In the genomic region with DNA sequence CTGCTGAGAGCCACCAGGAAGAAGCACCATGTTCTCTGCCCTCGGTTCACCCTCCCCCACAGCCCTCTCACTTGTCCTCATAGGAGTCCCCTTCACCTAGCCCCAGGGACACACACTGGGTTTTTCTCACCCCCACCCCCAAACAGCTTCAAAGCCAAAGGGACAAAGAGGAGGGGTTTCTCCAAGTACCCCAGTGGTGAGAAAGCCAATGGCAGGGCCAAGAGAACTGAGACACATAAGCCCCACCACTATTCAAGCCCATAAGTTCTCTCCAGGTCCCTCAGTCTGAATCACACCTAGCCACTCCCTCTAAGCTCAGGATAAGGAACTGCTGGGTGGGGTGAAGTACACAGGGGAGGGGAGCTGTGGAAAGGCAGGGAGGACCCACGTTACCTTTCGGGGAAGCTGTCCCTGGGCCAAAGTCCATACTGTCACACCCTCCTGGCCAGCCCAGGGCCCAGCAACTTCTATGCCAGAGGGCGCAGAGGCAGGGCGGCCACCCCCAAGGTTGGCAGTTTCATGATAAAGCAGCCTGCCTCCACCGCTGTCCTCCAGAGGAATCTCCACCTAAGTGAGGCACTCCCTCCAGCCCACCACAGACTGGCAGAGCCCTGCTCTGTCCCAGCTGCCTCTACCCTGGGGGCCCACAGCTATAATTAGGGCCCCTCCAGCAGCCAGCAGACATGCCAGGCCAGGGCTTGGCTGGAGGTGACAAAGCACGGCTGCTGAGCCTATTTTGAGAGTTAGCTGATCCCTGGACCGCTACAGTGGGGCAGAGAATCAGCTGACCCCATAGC, we compare ENCODE assay signal across 7 cellular contexts. TPM values are rescaled to one million over a fixed set of nuclear protein-coding genes. Genes with fewer than 3 reads are reported as not detected.
DNase-seq lines count a peak whose midpoint lies in the region; ATAC-seq and TF ChIP-seq lines count a peak whose summit lies in the region.

No MANE protein-coding gene starts in this region.

- peaks cover 89% of the 10 kb centered on the region for H3K4me1 Mint-ChIP-seq in stimulated activated memory B cell treated with anti-CD40 and anti-IgM and Interleukin-4, amounts not matched to agents 10 μg/mL and 1 μg/mL and 100 μg/mL, for 72 hours

- TF ChIP-seq CTCF in HEK293 (tag by site-specific recombination; IDR thresholded peaks at IDR 0.05) (no peak), ascending aorta (IDR thresholded peaks at IDR 0.05) (peak in 1 of 3 experiments; percentile 8)

- peaks cover 0 to 10% of the 10 kb centered on the region in 2 experiments; a peak in 2 of 3 replicates for H3K36me3 ChIP-seq in HEK293 (ENCODE audit: control insufficient read depth in 2 of 2, insufficient read depth in 1 of 2, low read length in 2 of 2)
- H3K36me3 ChIP-seq in ascending aorta = peaks cover 36 to 51% of the 10 kb centered on the region in 2 donors

- no peak overlapping the region for H3K4me3 Mint-ChIP-seq in stimulated activated memory B cell treated with anti-CD40 and anti-IgM and Interleukin-4, amounts not matched to agents 10 μg/mL and 1 μg/mL and 100 μg/mL, for 72 hours

- H3K4me3 ChIP-seq in HEK293 (ENCODE audit: low read depth, low read length) = no peak overlapping the region
- H3K4me3 ChIP-seq in ascending aorta = no peak overlapping the region

- POLR2A ChIA-PET in HEK293 (lab: Yijun Ruan, JAX) = interaction anchor here (0.7 kb wide), 1 partner anchor 43 kb away, joined by 3 read pairs; no protein-coding TSS in a partner anchor

- H3K27me3 Mint-ChIP-seq in stimulated activated memory B cell treated with anti-CD40 and anti-IgM and Interleukin-4, amounts not matched to agents 10 μg/mL and 1 μg/mL and 100 μg/mL, for 72 hours = no peaks in the 10 kb centered on the region

- H3K27ac ChIP-seq in HEK293 (ENCODE audit: extremely low read depth, low read depth, low read length) (no peak overlapping the region), ascending aorta (peak overlapping the region; percentile 84 to 87)

- H3K4me1 ChIP-seq in HEK293 (ENCODE audit: control insufficient read depth, insufficient read depth, low read length) = peaks cover 3% of the 10 kb centered on the region; the same call in 1 of the 2 replicates
- peaks cover 6 to 23% of the 10 kb centered on the region in 2 donors for H3K4me1 ChIP-seq in ascending aorta

- DNase-seq in ascending aorta (ENCODE audit: low spot score in 2 of 2) = no peak
- DNase-seq in kidney tubule cell (ENCODE audit: low spot score) = peak; percentile 21
- DNase-seq in NCI-H2081 treated with DMSO at 0.1 percent for 48 hours (lab: John Stamatoyannopoulos, UW) = no peak
- no peak for DNase-seq in activated naive CD4-positive, alpha-beta T cell treated with anti-CD3 and anti-CD28 coated beads, Interleukin-2, amount 50 U/mL, for 16 hours

- CTCF ChIA-PET in HEK293 (lab: Yijun Ruan, JAX) = interaction anchor here (0.6 to 10.8 kb wide), 10 partner anchors 8 to 1129 kb away, joined by 3 to 314 read pairs (median 3); a partner anchor contains a TSS

- peak overlapping the region; percentile 71 for H3K27ac Mint-ChIP-seq in stimulated activated memory B cell treated with anti-CD40 and anti-IgM and Interleukin-4, amounts not matched to agents 10 μg/mL and 1 μg/mL and 100 μg/mL, for 72 hours

- no peaks in the 10 kb centered on the region for H3K9me3 Mint-ChIP-seq in stimulated activated memory B cell treated with anti-CD40 and anti-IgM and Interleukin-4, amounts not matched to agents 10 μg/mL and 1 μg/mL and 100 μg/mL, for 72 hours

- H3K36me3 Mint-ChIP-seq in stimulated activated memory B cell treated with anti-CD40 and anti-IgM and Interleukin-4, amounts not matched to agents 10 μg/mL and 1 μg/mL and 100 μg/mL, for 72 hours = peaks cover 58% of the 10 kb centered on the region

- ATAC-seq in stimulated activated memory B cell treated with anti-CD40 and anti-IgM and Interleukin-4, amounts not matched to agents 10 μg/mL and 1 μg/mL and 100 μg/mL, for 72 hours = no peak
- ATAC-seq in GM21526 (IDR thresholded peaks at IDR 0.05; ENCODE audit: low FRiP score, unreplicated experiment) = no peak

- intact Hi-C loops in ascending aorta (cut with DNase I) = no loop called here

- H3K9me3 ChIP-seq in HEK293 (ENCODE audit: control insufficient read depth, insufficient read depth, low read depth, low read length) = no peaks in the 10 kb centered on the region
- no peaks in the 10 kb centered on the region for H3K9me3 ChIP-seq in ascending aorta

- no peaks in the 10 kb centered on the region for H3K27me3 ChIP-seq in ascending aorta

TF ChIP-seq in HEK293, 187 proteins besides CTCF, POLR2A, EP300 and RAD21:
- TF ChIP-seq ZNF621 (tag by site-specific recombination; IDR thresholded peaks at IDR 0.05) = no peak
- TF ChIP-seq KLF1 (tag by site-specific recombination; IDR thresholded peaks at IDR 0.05) = peak; percentile 78
- TF ChIP-seq GLIS1 (tag by site-specific recombination; IDR thresholded peaks at IDR 0.05) = peak; percentile 40

RNA-seq across cellular contexts. Expression of a gene that starts 39.0 kb away (rescaled TPM):
- 36.1 TPM for total RNA-seq in ascending aorta

RNA-seq across cellular contexts. Expression of a gene that starts 43.9 kb away (rescaled TPM):
- total RNA-seq in ascending aorta = 129 TPM
